ENCODE assay signal across 9 cellular contexts in the genomic region with DNA sequence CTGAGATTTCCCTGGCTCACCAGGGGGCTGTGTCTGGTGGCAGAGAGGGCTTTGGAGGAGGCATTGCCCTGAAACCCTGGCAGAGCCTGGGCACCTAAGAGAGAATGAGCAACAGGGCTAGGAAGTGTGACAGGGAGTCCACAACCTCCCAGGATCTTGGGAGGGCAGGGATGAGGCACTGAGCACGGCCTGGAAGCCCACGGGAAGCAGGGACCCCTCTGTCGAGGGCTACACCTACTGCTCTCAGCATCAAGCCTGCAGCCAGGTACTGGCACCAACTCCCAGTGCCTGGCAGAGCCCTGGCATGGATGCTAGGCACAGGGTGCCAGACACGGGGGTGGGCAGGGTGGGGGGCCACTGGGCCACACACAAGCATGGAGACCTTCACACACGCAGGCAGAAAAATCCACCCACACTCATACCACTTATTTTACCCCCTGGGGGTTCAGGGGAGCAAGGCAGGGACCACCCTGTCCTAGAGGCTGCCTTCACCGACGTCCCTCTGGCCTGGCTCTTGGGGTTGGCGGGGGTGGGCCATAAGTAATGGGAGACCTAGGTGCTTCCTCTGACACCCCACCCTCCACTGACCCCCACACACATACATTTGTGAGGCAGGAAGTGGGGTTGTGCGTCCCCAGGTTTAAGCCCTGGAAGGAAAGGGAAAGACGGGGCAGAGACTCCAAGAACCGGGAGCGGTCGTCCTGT. TPM values are rescaled to one million over a fixed set of nuclear protein-coding genes. Genes with fewer than 3 reads are reported as not detected.
DNase-seq lines count a peak whose midpoint lies in the region; ATAC-seq, FAIRE-seq and TF ChIP-seq lines count a peak whose summit lies in the region.
"Had no signal": no experiment of that assay in that cellular context is flagged by ENCODE, and none has a peak within 500 bp of the region (broad histone marks: within the 10 kb centered on the region; RNA-seq: fewer than 3 reads in every experiment).

No MANE protein-coding gene starts in this region.

- peaks cover 45% of the 10 kb centered on the region for H3K27me3 Mint-ChIP-seq in activated naive CD8-positive, alpha-beta T cell treated with anti-CD3 and anti-CD28 coated beads for 36 hours

- no peaks in the 10 kb centered on the region for H3K9me3 Mint-ChIP-seq in activated naive CD8-positive, alpha-beta T cell treated with anti-CD3 and anti-CD28 coated beads for 36 hours

- no peaks in the 10 kb centered on the region for H3K36me3 Mint-ChIP-seq in activated naive CD8-positive, alpha-beta T cell treated with anti-CD3 and anti-CD28 coated beads for 36 hours

- peak overlapping the region; percentile 80 for H3K4me3 Mint-ChIP-seq in activated naive CD8-positive, alpha-beta T cell treated with anti-CD3 and anti-CD28 coated beads for 36 hours

- TF ChIP-seq POLR2A in suprapubic skin (IDR thresholded peaks at IDR 0.05) (no peak), H54 (IDR thresholded peaks at IDR 0.05; ENCODE audit: low read depth, low read length) (no peak)

- peak overlapping the region in 2 of 3 donors; percentile 39 to 53 for H3K4me3 ChIP-seq in liver (ENCODE audit: low read depth in 1 of 3, low read length in 3 of 3)
- peak overlapping the region; percentile 53 for H3K4me3 ChIP-seq in suprapubic skin

- H3K36me3 ChIP-seq in liver (ENCODE audit: control insufficient read depth in 4 of 4, insufficient read depth in 3 of 4, low read depth in 1 of 4, low read length in 3 of 4) (no peaks in the 10 kb centered on the region), suprapubic skin (no peaks in the 10 kb centered on the region)

- peak overlapping the region; percentile 64 to 80 for H3K27ac ChIP-seq in liver (ENCODE audit: low read depth in 1 of 2, low read length in 2 of 2)
- peak overlapping the region; percentile 85 for H3K27ac ChIP-seq in suprapubic skin

- 31% methylated on average over 13 of the region's 13 CpGs for WGBS in liver
- WGBS in suprapubic skin = 10% methylated on average over 4 of the region's 13 CpGs

- TF ChIP-seq EP300 in suprapubic skin (IDR thresholded peaks at IDR 0.05) = no peak

- H3K27me3 ChIP-seq in liver (ENCODE audit: control insufficient read depth in 4 of 4, insufficient read depth in 4 of 4, low read length in 3 of 4) (peaks cover 0 to 4% (median 0%) of the 10 kb centered on the region in 4 donors), suprapubic skin (peaks cover 4% of the 10 kb centered on the region)

- H3K27ac Mint-ChIP-seq in activated naive CD8-positive, alpha-beta T cell treated with anti-CD3 and anti-CD28 coated beads for 36 hours = peak overlapping the region; percentile 65

- H3K9me3 ChIP-seq in liver (ENCODE audit: control insufficient read depth in 4 of 4, low read length in 3 of 4) (no peaks in the 10 kb centered on the region), suprapubic skin (no peaks in the 10 kb centered on the region)

- no peak for TF ChIP-seq RAD21 in liver (IDR thresholded peaks at IDR 0.05)

- peak; percentile 45 for DNase-seq in NCI-H82 (lab: John Stamatoyannopoulos, UW)
- no peak for DNase-seq in NCI-H82 treated with DMSO at 0.1 percent for 48 hours (lab: John Stamatoyannopoulos, UW; ENCODE audit: unreplicated experiment)
- no peak for DNase-seq in activated naive CD8-positive, alpha-beta T cell treated with anti-CD3 and anti-CD28 coated beads for 36 hours
- DNase-seq in suprapubic skin (ENCODE audit: low spot score in 2 of 2) = no peak
- DNase-seq in H54 (ENCODE audit: insufficient read length, low spot score) = no peak
- no peak for DNase-seq in hypothalamus (lab: John Stamatoyannopoulos, UW)

- peaks cover 13 to 42% (median 38%) of the 10 kb centered on the region in 4 donors for H3K4me1 ChIP-seq in liver (ENCODE audit: control insufficient read depth in 4 of 4, insufficient read depth in 4 of 4, low read length in 3 of 4)
- peaks cover 62% of the 10 kb centered on the region for H3K4me1 ChIP-seq in suprapubic skin

- no peak overlapping the region for H3K9ac ChIP-seq in liver (ENCODE audit: low read depth in 1 of 2, low read length in 2 of 2)

- H3K4me1 Mint-ChIP-seq in activated naive CD8-positive, alpha-beta T cell treated with anti-CD3 and anti-CD28 coated beads for 36 hours = peaks cover 10% of the 10 kb centered on the region

- no peak for ATAC-seq in HG03565 (IDR thresholded peaks at IDR 0.05; ENCODE audit: unreplicated experiment)

- TF ChIP-seq CTCF in liver (IDR thresholded peaks at IDR 0.05; ENCODE audit: low read depth, low read length, missing input control) (no peak), suprapubic skin (IDR thresholded peaks at IDR 0.05) (no peak)

- FAIRE-seq in H54 (lab: Jason Lieb, UNC) = no peak

TF ChIP-seq in liver, 16 proteins besides CTCF, POLR2A, EP300 and RAD21:
- TF ChIP-seq YY1 (IDR thresholded peaks at IDR 0.05) (no peak), JUND (IDR thresholded peaks at IDR 0.05) (no peak), HNF4A (conservative IDR thresholded peaks at IDR 0.05) (no peak), FOXA2 (IDR thresholded peaks at IDR 0.05) (no peak), EGR1 (IDR thresholded peaks at IDR 0.05; ENCODE audit: low read depth in 2 of 2) (no peak), RXRA (IDR thresholded peaks at IDR 0.05) (no peak), HNF4G (IDR thresholded peaks at IDR 0.05) (no peak)
- TF ChIP-seq, protein P1, sequence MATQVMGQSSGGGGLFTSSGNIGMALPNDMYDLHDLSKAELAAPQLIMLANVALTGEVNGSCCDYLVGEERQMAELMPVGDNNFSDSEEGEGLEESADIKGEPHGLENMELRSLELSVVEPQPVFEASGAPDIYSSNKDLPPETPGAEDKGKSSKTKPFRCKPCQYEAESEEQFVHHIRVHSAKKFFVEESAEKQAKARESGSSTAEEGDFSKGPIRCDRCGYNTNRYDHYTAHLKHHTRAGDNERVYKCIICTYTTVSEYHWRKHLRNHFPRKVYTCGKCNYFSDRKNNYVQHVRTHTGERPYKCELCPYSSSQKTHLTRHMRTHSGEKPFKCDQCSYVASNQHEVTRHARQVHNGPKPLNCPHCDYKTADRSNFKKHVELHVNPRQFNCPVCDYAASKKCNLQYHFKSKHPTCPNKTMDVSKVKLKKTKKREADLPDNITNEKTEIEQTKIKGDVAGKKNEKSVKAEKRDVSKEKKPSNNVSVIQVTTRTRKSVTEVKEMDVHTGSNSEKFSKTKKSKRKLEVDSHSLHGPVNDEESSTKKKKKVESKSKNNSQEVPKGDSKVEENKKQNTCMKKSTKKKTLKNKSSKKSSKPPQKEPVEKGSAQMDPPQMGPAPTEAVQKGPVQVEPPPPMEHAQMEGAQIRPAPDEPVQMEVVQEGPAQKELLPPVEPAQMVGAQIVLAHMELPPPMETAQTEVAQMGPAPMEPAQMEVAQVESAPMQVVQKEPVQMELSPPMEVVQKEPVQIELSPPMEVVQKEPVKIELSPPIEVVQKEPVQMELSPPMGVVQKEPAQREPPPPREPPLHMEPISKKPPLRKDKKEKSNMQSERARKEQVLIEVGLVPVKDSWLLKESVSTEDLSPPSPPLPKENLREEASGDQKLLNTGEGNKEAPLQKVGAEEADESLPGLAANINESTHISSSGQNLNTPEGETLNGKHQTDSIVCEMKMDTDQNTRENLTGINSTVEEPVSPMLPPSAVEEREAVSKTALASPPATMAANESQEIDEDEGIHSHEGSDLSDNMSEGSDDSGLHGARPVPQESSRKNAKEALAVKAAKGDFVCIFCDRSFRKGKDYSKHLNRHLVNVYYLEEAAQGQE (IDR thresholded peaks at IDR 0.05) = no peak
- TF ChIP-seq, protein P2, sequence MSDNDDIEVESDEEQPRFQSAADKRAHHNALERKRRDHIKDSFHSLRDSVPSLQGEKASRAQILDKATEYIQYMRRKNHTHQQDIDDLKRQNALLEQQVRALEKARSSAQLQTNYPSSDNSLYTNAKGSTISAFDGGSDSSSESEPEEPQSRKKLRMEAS (IDR thresholded peaks at IDR 0.05) = no peak
- TF ChIP-seq, protein P3, sequence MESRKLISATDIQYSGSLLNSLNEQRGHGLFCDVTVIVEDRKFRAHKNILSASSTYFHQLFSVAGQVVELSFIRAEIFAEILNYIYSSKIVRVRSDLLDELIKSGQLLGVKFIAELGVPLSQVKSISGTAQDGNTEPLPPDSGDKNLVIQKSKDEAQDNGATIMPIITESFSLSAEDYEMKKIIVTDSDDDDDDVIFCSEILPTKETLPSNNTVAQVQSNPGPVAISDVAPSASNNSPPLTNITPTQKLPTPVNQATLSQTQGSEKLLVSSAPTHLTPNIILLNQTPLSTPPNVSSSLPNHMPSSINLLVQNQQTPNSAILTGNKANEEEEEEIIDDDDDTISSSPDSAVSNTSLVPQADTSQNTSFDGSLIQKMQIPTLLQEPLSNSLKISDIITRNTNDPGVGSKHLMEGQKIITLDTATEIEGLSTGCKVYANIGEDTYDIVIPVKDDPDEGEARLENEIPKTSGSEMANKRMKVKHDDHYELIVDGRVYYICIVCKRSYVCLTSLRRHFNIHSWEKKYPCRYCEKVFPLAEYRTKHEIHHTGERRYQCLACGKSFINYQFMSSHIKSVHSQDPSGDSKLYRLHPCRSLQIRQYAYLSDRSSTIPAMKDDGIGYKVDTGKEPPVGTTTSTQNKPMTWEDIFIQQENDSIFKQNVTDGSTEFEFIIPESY (IDR thresholded peaks at IDR 0.05) = no peak

RNA-seq across cellular contexts. Expression of a gene that starts 1.0 kb away (rescaled TPM):
- 1 to 10 TPM; 2.8 to 3.1 TPM for total RNA-seq in activated naive CD8-positive, alpha-beta T cell treated with anti-CD3 and anti-CD28 coated beads for 36 hours
- total RNA-seq in liver = 1 to 10 TPM in 1 of 2 donors, under 1 TPM in 1; 0.51 to 6.7 TPM
- polyA plus RNA-seq in liver = 1 to 10 TPM; 1.8 to 2.7 TPM
- total RNA-seq in suprapubic skin = 100 to 1,000 TPM in 1 of 4 donors, 10 to 100 TPM in 3; 45.6 to 164 (median 69.1) TPM

RNA-seq across cellular contexts. Expression of a gene that starts 13.7 kb away (rescaled TPM):
- 1 to 10 TPM in 1 of 2 experiments, under 1 TPM in 1; 0.76 to 1.2 TPM for total RNA-seq in activated naive CD8-positive, alpha-beta T cell treated with anti-CD3 and anti-CD28 coated beads for 36 hours
- 1 to 10 TPM in 1 of 2 donors, under 1 TPM in 1; 0.33 to 1.6 TPM for total RNA-seq in liver
- polyA plus RNA-seq in liver = 1 to 10 TPM in 1 of 2 donors, under 1 TPM in 1; 0.53 to 1.6 TPM
- total RNA-seq in suprapubic skin = 10 to 100 TPM; 14.0 to 31.0 (median 23.8) TPM

RNA-seq across cellular contexts. Expression of a gene that starts 36.7 kb away (rescaled TPM):
- not detected for total RNA-seq in activated naive CD8-positive, alpha-beta T cell treated with anti-CD3 and anti-CD28 coated beads for 36 hours
- under 1 TPM; 0.28 to 0.84 TPM for total RNA-seq in liver
- under 1 TPM; 0.35 to 0.75 TPM for polyA plus RNA-seq in liver
- 100 to 1,000 TPM in 3 of 4 donors, 10 to 100 TPM in 1; 47.6 to 182 (median 121) TPM for total RNA-seq in suprapubic skin

RNA-seq across cellular contexts. Expression of a gene that starts 51.0 kb away (rescaled TPM):
- 10 to 100 TPM; 33.0 to 33.6 TPM for total RNA-seq in activated naive CD8-positive, alpha-beta T cell treated with anti-CD3 and anti-CD28 coated beads for 36 hours
- total RNA-seq in liver (10 to 100 TPM; 73.2 to 80.2 TPM), suprapubic skin (100 to 1,000 TPM in 3 of 4 donors, 10 to 100 TPM in 1; 90.0 to 134 (median 110) TPM)
- 10 to 100 TPM; 47.6 to 59.9 TPM for polyA plus RNA-seq in liver

RNA-seq across cellular contexts. Expression of a gene that starts 53.4 kb away (rescaled TPM):
- under 1 TPM in 1 of 2 experiments, not detected in 1; 0.40 TPM for total RNA-seq in activated naive CD8-positive, alpha-beta T cell treated with anti-CD3 and anti-CD28 coated beads for 36 hours
- total RNA-seq in liver (not detected), suprapubic skin (not detected)
- polyA plus RNA-seq in liver = under 1 TPM; 0.18 to 0.50 TPM
- total RNA-seq: M059J had no signal

Comparison
In these comparisons a context has a peak if more than half of its experiments do, and no peak if none do; other contexts are left out.
1. RNA of a gene that starts 1.0 kb away (total RNA-seq): 45.6 to 164 TPM in suprapubic skin; 0.51 to 6.7 TPM in liver and 2.8 to 3.1 TPM in activated naive CD8-positive, alpha-beta T cell treated with anti-CD3 and anti-CD28 coated beads for 36 hours; every median in the first group is over 4 times any median in the second.
2. RNA of a gene that starts 13.7 kb away (total RNA-seq): 14.0 to 31.0 TPM in suprapubic skin; 0.33 to 1.6 TPM in liver and 0.76 to 1.2 TPM in activated naive CD8-positive, alpha-beta T cell treated with anti-CD3 and anti-CD28 coated beads for 36 hours; every median in the first group is over 4 times any median in the second.
3. RNA of a gene that starts 36.7 kb away (total RNA-seq): 47.6 to 182 TPM in suprapubic skin; 0.28 to 0.84 TPM in liver and not detected in activated naive CD8-positive, alpha-beta T cell treated with anti-CD3 and anti-CD28 coated beads for 36 hours; every median in the first group is over 10 times any median in the second.